8 cellular contexts compared by ENCODE assay signal in the genomic region with DNA sequence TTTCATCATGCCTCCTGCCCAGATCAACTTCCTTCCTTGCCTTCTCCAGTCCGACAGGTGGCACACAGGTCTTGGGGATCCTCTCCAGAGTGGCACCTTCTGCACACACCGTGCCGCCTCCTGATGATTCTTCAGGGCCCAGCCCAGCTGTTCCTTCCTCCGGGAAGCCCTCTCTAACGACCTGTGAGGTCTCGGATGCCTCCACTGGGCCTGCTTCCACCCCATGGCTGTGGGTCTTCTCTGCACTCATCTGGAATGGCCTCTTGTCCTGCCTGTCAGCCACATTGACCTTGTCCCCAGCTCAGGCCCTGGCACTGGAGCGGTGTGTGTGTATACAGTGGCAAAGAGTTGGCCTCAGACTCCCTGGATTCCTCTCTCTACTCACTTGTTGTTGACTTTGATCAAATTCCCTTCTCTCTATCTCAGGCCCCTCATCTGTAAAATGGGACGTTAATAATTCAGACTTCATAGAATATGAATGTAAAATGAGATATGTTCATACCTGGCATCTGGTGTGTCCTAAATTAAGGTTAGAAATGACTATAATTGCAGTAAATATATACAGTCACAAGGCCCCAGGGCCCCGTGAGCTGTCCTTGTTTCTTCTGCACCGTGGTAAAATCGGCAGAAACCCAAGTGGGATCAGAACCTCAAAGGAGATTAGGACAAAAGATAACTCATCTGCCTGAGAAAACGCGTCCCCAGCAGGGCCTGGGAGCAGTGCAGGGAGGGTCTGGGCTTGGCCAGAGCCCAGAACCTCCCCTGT. TPM values are rescaled to one million over a fixed set of nuclear protein-coding genes. Genes with fewer than 3 reads are reported as not detected.
DNase-seq lines count a peak whose midpoint lies in the region; ATAC-seq and TF ChIP-seq lines count a peak whose summit lies in the region.

No MANE protein-coding gene starts in this region.

- peaks cover 7 to 50% (median 34%) of the 10 kb centered on the region in 9 donors for H3K4me1 ChIP-seq in heart right ventricle
- peaks cover 0 to 10% of the 10 kb centered on the region in 2 donors for H3K4me1 ChIP-seq in uterus

- H3K27ac ChIP-seq in heart right ventricle (peak overlapping the region in 9 of 10 donors; percentile 75 to 97 (median 92)), caudate nucleus (ENCODE audit: low read depth, low read length) (peak overlapping the region; percentile 8), uterus (peak overlapping the region; percentile 75 to 82)

- H3K4me1 Mint-ChIP-seq in mesothelial cell of epicardium = peaks cover 20% of the 10 kb centered on the region

- peak overlapping the region in 9 of 10 donors; percentile 72 to 95 (median 91) for H3K4me3 ChIP-seq in heart right ventricle
- H3K4me3 ChIP-seq in uterus = peak overlapping the region; percentile 76 to 88

- intact Hi-C loops in heart right ventricle (cut with DNase I) (loop anchor here in 1 of 10 donors (5.0 kb wide), 1 partner anchor 37 kb away; no protein-coding TSS in a partner anchor), Right ventricle myocardium inferior (cut with DNase I) (no loop called here), uterus (cut with DNase I; ENCODE audit: low total_unique reads) (no loop called here)

- peak overlapping the region; percentile 91 for H3K4me3 Mint-ChIP-seq in mesothelial cell of epicardium

- H3K36me3 ChIP-seq in heart right ventricle (peaks cover 0 to 44% (median 4%) of the 10 kb centered on the region in 9 donors), uterus (no peaks in the 10 kb centered on the region)

- no peaks in the 10 kb centered on the region for H3K9me3 Mint-ChIP-seq in mesothelial cell of epicardium

- H3K9me3 ChIP-seq in heart right ventricle (no peaks in the 10 kb centered on the region), uterus (no peaks in the 10 kb centered on the region)

- 57 to 64% methylated on average over 13 of the region's 13 CpGs for WGBS in heart right ventricle, 2 donors

- no peak for TF ChIP-seq POLR2A in uterus (IDR thresholded peaks at IDR 0.05)

- H3K27ac Mint-ChIP-seq in mesothelial cell of epicardium = peak overlapping the region; percentile 96

- peaks cover 8% of the 10 kb centered on the region for H3K36me3 Mint-ChIP-seq in mesothelial cell of epicardium

- TF ChIP-seq CTCF in heart right ventricle (IDR thresholded peaks at IDR 0.05) (no peak), mesothelial cell of epicardium (IDR thresholded peaks at IDR 0.05; ENCODE audit: unreplicated experiment) (no peak), uterus (IDR thresholded peaks at IDR 0.05) (no peak)

- no peaks in the 10 kb centered on the region for H3K27me3 ChIP-seq in heart right ventricle
- H3K27me3 ChIP-seq in uterus = no peaks in the 10 kb centered on the region

- H3K27me3 Mint-ChIP-seq in mesothelial cell of epicardium (ENCODE audit: low read depth) = no peaks in the 10 kb centered on the region

- DNase-seq in heart right ventricle = no peak
- no peak for DNase-seq in Right ventricle myocardium inferior (ENCODE audit: missing footprints)
- DNase-seq in caudate nucleus (lab: John Stamatoyannopoulos, UW) = no peak
- no peak for DNase-seq in mesothelial cell of epicardium (ENCODE audit: low spot score in 2 of 2, unreplicated experiment in 2 of 2)
- no peak for DNase-seq in uterus
- DNase-seq in NCI-H526 treated with DMSO at 0.1 percent for 48 hours (lab: John Stamatoyannopoulos, UW) = no peak
- no peak for DNase-seq in NCI-H1417 treated with DMSO at 0.1 percent for 48 hours (lab: John Stamatoyannopoulos, UW)
- no peak for DNase-seq in stimulated activated CD4-positive, alpha-beta T cell treated with anti-CD3 and anti-CD28 coated beads, Interleukin-4, amount 100 ng/mL, for 4 hours

- ATAC-seq in heart right ventricle = peak in 6 of 8 donors; percentile 0 to 19 (median 7)
- ATAC-seq in Right ventricle myocardium inferior = no peak

RNA-seq across cellular contexts. Expression of gene FAM210B, which starts 1.5 kb away (rescaled TPM):
- 10 to 100 TPM; 48.8 to 85.2 (median 57.6) TPM for total RNA-seq in heart right ventricle
- 10 to 100 TPM; 27.1 to 36.2 TPM for polyA plus RNA-seq in heart right ventricle
- total RNA-seq in Right ventricle myocardium inferior = 60.3 TPM
- total RNA-seq in mesothelial cell of epicardium = 64.9 to 66.9 TPM (median 66.4 TPM) in 3 replicates
- total RNA-seq in uterus = 10 to 100 TPM; 28.2 to 46.5 (median 37.4) TPM

RNA-seq across cellular contexts. Expression of gene AURKA, which starts 31.7 kb away (rescaled TPM):
- 10 to 100 TPM in 1 of 10 donors, 1 to 10 TPM in 9; 3.9 to 12.2 (median 7.5) TPM for total RNA-seq in heart right ventricle
- 10 to 100 TPM in 1 of 2 donors, 1 to 10 TPM in 1; 2.4 to 11.0 TPM for polyA plus RNA-seq in heart right ventricle
- total RNA-seq in Right ventricle myocardium inferior = 8.4 TPM
- total RNA-seq in mesothelial cell of epicardium = 13.2 to 14.7 TPM (median 14.4 TPM) in 3 replicates
- 10 to 100 TPM in 1 of 4 donors, 1 to 10 TPM in 2, not detected in 1; 1.9 to 17.4 (median 9.7) TPM for total RNA-seq in uterus

RNA-seq across cellular contexts. Expression of gene CSTF1, which starts 32.1 kb away (rescaled TPM):
- 10 to 100 TPM; 16.3 to 23.7 (median 21.6) TPM for total RNA-seq in heart right ventricle
- polyA plus RNA-seq in heart right ventricle = 10 to 100 TPM in 1 of 2 donors, 1 to 10 TPM in 1; 3.7 to 11.3 TPM
- 18.6 TPM for total RNA-seq in Right ventricle myocardium inferior
- total RNA-seq in mesothelial cell of epicardium = 36.8 to 43.5 TPM (median 40.9 TPM) in 3 replicates
- 10 to 100 TPM; 20.9 to 44.0 (median 29.9) TPM for total RNA-seq in uterus

RNA-seq across cellular contexts. Expression of gene CASS4, which starts 51.7 kb away (rescaled TPM):
- total RNA-seq in heart right ventricle (1 to 10 TPM in 1 of 10 donors, under 1 TPM in 9; 0.22 to 2.8 (median 0.77) TPM), Right ventricle myocardium inferior (0.41 TPM), mesothelial cell of epicardium (0.67 to 0.78 TPM (median 0.72 TPM) in 3 replicates), uterus (1 to 10 TPM in 2 of 4 donors, under 1 TPM in 2; 0.62 to 9.1 (median 3.7) TPM)
- polyA plus RNA-seq in heart right ventricle = under 1 TPM; 0.35 to 0.37 TPM

Comparison
In these comparisons a context has a peak if more than half of its experiments do, and no peak if none do; other contexts are left out.
1. H3K27ac ChIP-seq: peak in every context shown above with its lines; median percentile 92 in heart right ventricle; 78 in uterus; 8 in caudate nucleus.